8 cellular contexts compared by ENCODE assay signal in genomic region chr11:45293566-45294192, GRCh38.
DNase-seq lines count a peak whose midpoint lies in the region; ATAC-seq and TF ChIP-seq lines count a peak whose summit lies in the region.
"Not testable (repeated sequence)": the region's sequence is repeated elsewhere in the genome, so short reads cannot be mapped to it uniquely, and the experiment has no call there.

No MANE protein-coding gene starts in this region.

- not testable (repeated sequence) for H3K27ac ChIP-seq in 22Rv1

- peak; percentile 70 for TF ChIP-seq CTCF in 22Rv1 (IDR thresholded peaks at IDR 0.05)
- TF ChIP-seq CTCF in GM12874 (IDR thresholded peaks at IDR 0.05; ENCODE audit: insufficient read depth, low read depth, low read length) = peak; percentile 53
- TF ChIP-seq CTCF in LNCAP (IDR thresholded peaks at IDR 0.05) = peak; percentile 49

- H3K4me1 Mint-ChIP-seq in central memory CD8-positive, alpha-beta T cell = not testable (repeated sequence)

- peak; percentile 64 for ATAC-seq in central memory CD8-positive, alpha-beta T cell (replicated peaks; ENCODE audit: extremely low read depth, poor library complexity, severe bottlenecking)

- not testable (repeated sequence) for H3K9me3 Mint-ChIP-seq in central memory CD8-positive, alpha-beta T cell

- H3K4me3 ChIP-seq in skeletal muscle cell (ENCODE audit: low read depth, low read length) = not testable (repeated sequence)

- DNase-seq in NOMO-1 treated with dmso at 0.1 percent for 144 hours (lab: John Stamatoyannopoulos, UW; ENCODE audit: unreplicated experiment) = peak; percentile 49
- DNase-seq in activated CD4-positive, alpha-beta T cell treated with anti-CD3 and anti-CD28 coated beads, Interleukin-2, amount 50 U/mL, for 4 hours = peak; percentile 54 to 55
- DNase-seq in central memory CD8-positive, alpha-beta T cell (ENCODE audit: low spot score in 2 of 2) = peak; percentile 33 to 38
- DNase-seq in iPS-NIHi7 (ENCODE audit: extremely low spot score) = peak; percentile 86
- DNase-seq in skeletal muscle cell (ENCODE audit: low read depth) = peak; percentile 39

- H3K27me3 Mint-ChIP-seq in central memory CD8-positive, alpha-beta T cell = peaks cover 72% of the 10 kb centered on the region

- not testable (repeated sequence) for H3K4me3 Mint-ChIP-seq in central memory CD8-positive, alpha-beta T cell

- not testable (repeated sequence) for H3K36me3 Mint-ChIP-seq in central memory CD8-positive, alpha-beta T cell (ENCODE audit: insufficient read depth)

- not testable (repeated sequence) for H3K27ac Mint-ChIP-seq in central memory CD8-positive, alpha-beta T cell (ENCODE audit: low read depth)

Comparison
In these comparisons a context has a peak if more than half of its experiments do, and no peak if none do; other contexts are left out.
1. DNase-seq: peak in every context shown above with its lines; median percentile 86 in iPS-NIHi7; 54 in activated CD4-positive, alpha-beta T cell treated with anti-CD3 and anti-CD28 coated beads, Interleukin-2, amount 50 U/mL, for 4 hours; 49 in NOMO-1 treated with dmso at 0.1 percent for 144 hours; 39 in skeletal muscle cell; 36 in central memory CD8-positive, alpha-beta T cell.